ENCODE assay signal across 8 cellular contexts in the genomic region with DNA sequence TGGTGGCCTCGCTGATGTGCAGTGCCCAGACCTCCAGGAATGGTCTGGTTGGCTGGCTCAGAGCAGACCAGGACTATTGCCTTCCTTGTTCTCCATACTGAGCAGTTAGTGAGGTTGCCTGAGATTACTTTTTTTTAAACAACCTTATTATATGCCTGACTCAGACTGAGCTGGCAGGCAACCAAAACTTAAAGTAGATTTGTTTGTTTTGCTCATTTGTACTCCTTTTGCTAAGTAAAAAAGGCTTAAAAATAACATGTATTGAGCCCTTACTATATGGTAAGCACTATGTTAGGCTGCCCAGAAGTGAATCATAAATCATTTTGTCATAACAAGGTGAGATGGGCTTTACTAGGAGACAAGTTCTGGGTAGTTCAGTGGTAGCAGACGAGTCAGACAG.
A peak's percentile ranks its signal among the peaks of the same experiment; 100 is the strongest.
DNase-seq lines count a peak whose midpoint lies in the region; ATAC-seq, FAIRE-seq and TF ChIP-seq lines count a peak whose summit lies in the region.

No MANE protein-coding gene starts in this region.

- no peak overlapping the region for H3K4me3 ChIP-seq in RWPE2 (ENCODE audit: severe bottlenecking)
- no peak overlapping the region for H3K4me3 ChIP-seq in fibroblast of the aortic adventitia (ENCODE audit: low read depth, low read length)

- no peak overlapping the region for H3K27ac ChIP-seq in RWPE2 (ENCODE audit: poor library complexity, severe bottlenecking)

- TF ChIP-seq CTCF in RWPE2 (IDR thresholded peaks at IDR 0.05; ENCODE audit: poor library complexity, severe bottlenecking) (no peak), fibroblast of the aortic adventitia (IDR thresholded peaks at IDR 0.05; ENCODE audit: insufficient read depth, low read length) (no peak)

- no peak for FAIRE-seq in GM12892 (lab: Jason Lieb, UNC)

- peaks cover 73% of the 10 kb centered on the region for H3K36me3 ChIP-seq in RWPE2 (ENCODE audit: low read depth)

- no peak for TF ChIP-seq POLR2A in GM12892 (IDR thresholded peaks at IDR 0.05; ENCODE audit: low read depth, low read length)

- H3K27me3 ChIP-seq in RWPE2 (ENCODE audit: insufficient read depth, poor library complexity, severe bottlenecking): no peaks in the 10 kb centered on the region

- peaks cover 12% of the 10 kb centered on the region for H3K4me1 ChIP-seq in RWPE2 (ENCODE audit: insufficient read depth, poor library complexity, severe bottlenecking)

- no peaks in the 10 kb centered on the region for H3K9me3 ChIP-seq in RWPE2 (ENCODE audit: severe bottlenecking)

- DNase-seq in NCI-H1092 treated with DMSO at 0.1 percent for 48 hours (lab: John Stamatoyannopoulos, UW): peak; percentile 5
- no peak for DNase-seq in NCI-H1092 (lab: John Stamatoyannopoulos, UW)
- no peak for DNase-seq in RWPE2 (ENCODE audit: low spot score)
- peak; percentile 93 for DNase-seq in fibroblast of the aortic adventitia (ENCODE audit: low read depth)
- DNase-seq in smooth muscle cell of the brain vasculature (ENCODE audit: low read depth, low spot score): peak; percentile 87
- no peak for DNase-seq in NCI-H510A treated with DMSO at 0.1 percent for 48 hours (lab: John Stamatoyannopoulos, UW)
- DNase-seq in GM12892 (ENCODE audit: insufficient read length): no peak
- no peak for DNase-seq in stimulated activated naive CD4-positive, alpha-beta T cell treated with Interleukin-2 at 50 U/mL for 16 hours (lab: John Stamatoyannopoulos, UW)

- ATAC-seq in RWPE2 (ENCODE audit: low read depth): peak; percentile 93

Comparison
In these comparisons a context has a peak if more than half of its experiments do, and no peak if none do; other contexts are left out.
1. DNase-seq: peak in NCI-H1092 treated with DMSO at 0.1 percent for 48 hours (single experiment), fibroblast of the aortic adventitia (single experiment) and smooth muscle cell of the brain vasculature (single experiment); none in NCI-H1092 (single experiment), RWPE2 (single experiment), NCI-H510A treated with DMSO at 0.1 percent for 48 hours (single experiment), GM12892 (single experiment) and stimulated activated naive CD4-positive, alpha-beta T cell treated with Interleukin-2 at 50 U/mL for 16 hours (single experiment).